8 cellular contexts compared by ENCODE assay signal in genomic region chr3:71725279-71725991, GRCh38. TPM values are rescaled to one million over a fixed set of nuclear protein-coding genes. Genes with fewer than 3 reads are reported as not detected.
DNase-seq lines count a peak whose midpoint lies in the region; ATAC-seq and TF ChIP-seq lines count a peak whose summit lies in the region.

Gene EIF4E3 (minus strand): TSS chr3:71725402. CDS start chr3:71725367, 35 bp downstream.

- no peaks in the 10 kb centered on the region for H3K4me1 ChIP-seq in SJCRH30
- H3K4me1 ChIP-seq in hepatocyte (ENCODE audit: insufficient read depth), result peaks cover 6% of the 10 kb centered on the region

- in situ Hi-C loops in astrocyte of the cerebellum (cut with HindIII; ENCODE audit: low sequenced_read_pairs), result loop anchor here (25.0 kb wide), 1 partner anchor 1112 kb away; the partner anchor contains the start of gene SHQ1

- TF ChIP-seq CTCF in GM10266 (IDR thresholded peaks at IDR 0.05; ENCODE audit: control insufficient read depth, insufficient read depth, low read depth, missing control alignments) (no peak), astrocyte of the cerebellum (IDR thresholded peaks at IDR 0.05; ENCODE audit: low read depth, low read length, missing control alignments) (no peak), hepatocyte (IDR thresholded peaks at IDR 0.05; ENCODE audit: poor library complexity) (no peak)

- H3K79me2 ChIP-seq in hepatocyte, result no peaks in the 10 kb centered on the region

- 5% methylated on average over 26 of the region's 77 CpGs for WGBS in hepatocyte (ENCODE audit: low lambda C conversion rate, missing lambda C conversion rate)

- H3K36me3 ChIP-seq in SJCRH30 (no peaks in the 10 kb centered on the region), hepatocyte (replicated peaks; ENCODE audit: insufficient read depth, low read depth) (no peaks in the 10 kb centered on the region)

- peak within 1 kb of the TSS; percentile 91 for H3K4me2 ChIP-seq in hepatocyte

- H3K9me2 ChIP-seq in hepatocyte (replicated peaks; ENCODE audit: insufficient read depth), result no peaks in the 10 kb centered on the region

- ATAC-seq in HG02588 (IDR thresholded peaks at IDR 0.05; ENCODE audit: unreplicated experiment), result peak; percentile 60

- H3K9me3 ChIP-seq in SJCRH30 (replicated peaks), result no peaks in the 10 kb centered on the region
- H3K9me3 ChIP-seq in hepatocyte (ENCODE audit: low read depth), result no peaks in the 10 kb centered on the region

- H3K4me3 ChIP-seq in SJCRH30, result peak within 1 kb of the TSS; percentile 60
- H3K4me3 ChIP-seq in astrocyte of the cerebellum (ENCODE audit: low read depth, low read length), result peak within 1 kb of the TSS; percentile 62
- peak within 1 kb of the TSS; percentile 83 for H3K4me3 ChIP-seq in hepatocyte

- H4K20me1 ChIP-seq in hepatocyte (ENCODE audit: insufficient read depth, poor library complexity, severe bottlenecking), result no peaks in the 10 kb centered on the region

- DNase-seq in GM10266 (ENCODE audit: extremely low spot score) (peak; percentile 87), SJCRH30 (peak; percentile 16 to 20), astrocyte of the cerebellum (ENCODE audit: low read depth) (no peak), hepatocyte (ENCODE audit: low spot score) (peak; percentile 75), retina (peak; percentile 85), GOT3 (lab: John Stamatoyannopoulos, UW) (no peak), GDM1 (lab: John Stamatoyannopoulos, UW) (no peak)

- no peak within 1 kb of the TSS for H3K27ac ChIP-seq in SJCRH30
- H3K27ac ChIP-seq in hepatocyte, result peak within 1 kb of the TSS; percentile 46

- H2AFZ ChIP-seq in hepatocyte, result peak within 1 kb of the TSS; percentile 98

- H3K27me3 ChIP-seq in SJCRH30, result no peaks in the 10 kb centered on the region
- peaks cover 25% of the 10 kb centered on the region for H3K27me3 ChIP-seq in hepatocyte

RNA-seq across cellular contexts. Expression of gene EIF4E3, which starts in this region (rescaled TPM):
- 0.20 and 0.23 TPM in 2 replicates for total RNA-seq in SJCRH30 (2014; rRNA removed; shearing (Covaris generic))
- 4.1 and 5.4 TPM in 2 replicates for total RNA-seq in hepatocyte
- polyA plus RNA-seq in hepatocyte, result 6.6 and 7.4 TPM in 2 replicates

Comparison
In these comparisons a context has a peak if more than half of its experiments do, and no peak if none do; other contexts are left out.
1. Peak in DNase-seq and H3K4me3 ChIP-seq in SJCRH30; RNA of the gene not detected or under 1 TPM.
2. DNase-seq: peak in GM10266 (single experiment), hepatocyte (single experiment) and retina (single experiment); none in astrocyte of the cerebellum (single experiment), GOT3 (single experiment) and GDM1 (single experiment).
3. Peak in every context shown above with its lines, with median percentiles within 50 percentile points of each other: H3K4me3 ChIP-seq.